33 cellular contexts compared by ENCODE assay signal in genomic region chr14:26873556-26873955, GRCh38.
"Had no signal": no experiment of that assay in that cellular context is flagged by ENCODE, and none has a peak within 500 bp of the region (broad histone marks: within the 10 kb centered on the region; RNA-seq: fewer than 3 reads in every experiment).

No MANE protein-coding gene starts in this region.

- FAIRE-seq: astrocyte, bronchial epithelial cell had no signal

- H3K27me3 Mint-ChIP-seq: activated CD4-positive, alpha-beta memory T cell treated with anti-CD3 and anti-CD28 coated beads, Interleukin-2, amount 10 ng/mL, durations not matched to agents 7 days and 5 days; activated CD8-positive, alpha-beta memory T cell treated with anti-CD3 and anti-CD28 coated beads, Interleukin-2, amount 10 ng/mL, durations not matched to agents 7 days and 5 days; activated naive CD8-positive, alpha-beta T cell treated with anti-CD3 and anti-CD28 coated beads for 36 hours; activated T-helper 17 cell treated with anti-CD3 and anti-CD28 coated beads, Interleukin-2, amount 50 U/mL, for 72 hours had no signal

- DNase-seq: activated CD4-positive, alpha-beta memory T cell treated with anti-CD3 and anti-CD28 coated beads, Interleukin-2, amount 10 ng/mL, durations not matched to agents 7 days and 5 days; activated CD4-positive, alpha-beta T cell treated with anti-CD3 and anti-CD28 coated beads for 4 hours; activated CD4-positive, alpha-beta T cell treated with anti-CD3 and anti-CD28 coated beads, Interleukin-2, amount 50 U/mL, for 1 hour; activated CD4-positive, CD25-positive, alpha-beta regulatory T cell treated with anti-CD3 and anti-CD28 coated beads, Interleukin-2, amount 50 U/mL, for 72 hours; activated CD8-positive, alpha-beta memory T cell treated with anti-CD3 and anti-CD28 coated beads for 24 hours; activated CD8-positive, alpha-beta memory T cell treated with anti-CD3 and anti-CD28 coated beads, Interleukin-2, amount 10 ng/mL, durations not matched to agents 7 days and 5 days; activated CD8-positive, alpha-beta memory T cell treated with anti-CD3 and anti-CD28 coated beads, Interleukin-2, amount 50 U/mL, for 48 hours; activated effector memory CD4-positive, alpha-beta T cell treated with anti-CD3 and anti-CD28 coated beads, Interleukin-2, amount 50 U/mL, for 16 hours; activated naive CD4-positive, alpha-beta T cell; activated naive CD4-positive, alpha-beta T cell treated with anti-CD3 and anti-CD28 coated beads, Interleukin-2, amount 50 U/mL, for 16 hours; activated naive CD8-positive, alpha-beta T cell treated with anti-CD3 and anti-CD28 coated beads for 36 hours; activated T-cell treated with anti-CD3 and anti-CD28 coated beads, Interleukin-2, amount 50 U/mL, for 72 hours; amygdala; colonic mucosa; MM.1S; MV-4-11; NCI-H1092; NCI-H1436 treated with DMSO at 0.1 percent for 48 hours; NCI-H187 treated with DMSO at 0.1 percent for 48 hours; NCI-H2081; NCI-H2171 treated with DMSO at 0.1 percent for 48 hours; NCI-H2227 treated with DMSO at 0.1 percent for 48 hours; NCI-H510A treated with DMSO at 0.1 percent for 48 hours; SHP77; SJCRH30; T1000 had no signal

- H3K27ac Mint-ChIP-seq: activated CD4-positive, alpha-beta memory T cell treated with anti-CD3 and anti-CD28 coated beads, Interleukin-2, amount 10 ng/mL, durations not matched to agents 7 days and 5 days; activated CD8-positive, alpha-beta memory T cell treated with anti-CD3 and anti-CD28 coated beads, Interleukin-2, amount 10 ng/mL, durations not matched to agents 7 days and 5 days; activated naive CD8-positive, alpha-beta T cell treated with anti-CD3 and anti-CD28 coated beads for 36 hours; activated T-cell treated with anti-CD3 and anti-CD28 coated beads, Interleukin-2, amount 50 U/mL, for 72 hours; activated T-helper 17 cell treated with anti-CD3 and anti-CD28 coated beads, Interleukin-2, amount 50 U/mL, for 72 hours; WTC11 had no signal

- H3K27ac ChIP-seq: colonic mucosa, KMS-11, SJCRH30, SK-N-MC had no signal

- H3K36me3 Mint-ChIP-seq: activated CD8-positive, alpha-beta memory T cell treated with anti-CD3 and anti-CD28 coated beads, Interleukin-2, amount 10 ng/mL, durations not matched to agents 7 days and 5 days; activated naive CD8-positive, alpha-beta T cell treated with anti-CD3 and anti-CD28 coated beads for 36 hours; WTC11 had no signal

- H3K9me3 Mint-ChIP-seq: WTC11 had no signal

- H3K4me1 Mint-ChIP-seq: activated CD4-positive, alpha-beta memory T cell treated with anti-CD3 and anti-CD28 coated beads, Interleukin-2, amount 10 ng/mL, durations not matched to agents 7 days and 5 days; activated CD8-positive, alpha-beta memory T cell treated with anti-CD3 and anti-CD28 coated beads, Interleukin-2, amount 10 ng/mL, durations not matched to agents 7 days and 5 days; activated naive CD8-positive, alpha-beta T cell treated with anti-CD3 and anti-CD28 coated beads for 36 hours; activated T-helper 17 cell treated with anti-CD3 and anti-CD28 coated beads, Interleukin-2, amount 50 U/mL, for 72 hours had no signal

- H3K4me3 Mint-ChIP-seq: activated CD4-positive, alpha-beta memory T cell treated with anti-CD3 and anti-CD28 coated beads, Interleukin-2, amount 10 ng/mL, durations not matched to agents 7 days and 5 days; activated CD8-positive, alpha-beta memory T cell treated with anti-CD3 and anti-CD28 coated beads, Interleukin-2, amount 10 ng/mL, durations not matched to agents 7 days and 5 days; activated naive CD8-positive, alpha-beta T cell treated with anti-CD3 and anti-CD28 coated beads for 36 hours; activated T-cell treated with anti-CD3 and anti-CD28 coated beads, Interleukin-2, amount 50 U/mL, for 72 hours; activated T-helper 17 cell treated with anti-CD3 and anti-CD28 coated beads, Interleukin-2, amount 50 U/mL, for 72 hours; WTC11 had no signal

- ATAC-seq: activated CD8-positive, alpha-beta memory T cell treated with anti-CD3 and anti-CD28 coated beads, Interleukin-2, amount 10 ng/mL, durations not matched to agents 7 days and 5 days; activated T-cell treated with anti-CD3 and anti-CD28 coated beads, Interleukin-2, amount 50 U/mL, for 72 hours; activated T-helper 17 cell treated with anti-CD3 and anti-CD28 coated beads, Interleukin-2, amount 50 U/mL, for 72 hours; Panc1 had no signal
